1 cellular context compared by ENCODE assay signal in genomic region chr14:95442633-95443021, GRCh38.
A peak's percentile ranks its signal among the peaks of the same experiment; 100 is the strongest.
TF ChIP-seq lines count a peak whose summit lies in the region.

No MANE protein-coding gene starts in this region.

TF ChIP-seq in HepG2, 621 proteins besides CTCF, POLR2A, EP300 and RAD21 (continued from another document):
- TF ChIP-seq ZNF687 (CRISPR knock-in tag; IDR thresholded peaks at IDR 0.05): peak; percentile 84
- peak; percentile 48; the same call in 1 of the 2 replicates for TF ChIP-seq ZNF839 (CRISPR knock-in tag; IDR thresholded peaks at IDR 0.05; ENCODE audit: borderline replicate concordance)
- TF ChIP-seq ZNF512B (CRISPR knock-in tag; IDR thresholded peaks at IDR 0.05; ENCODE audit: borderline replicate concordance): no peak
- no peak for TF ChIP-seq ZFAT (CRISPR knock-in tag; conservative IDR thresholded peaks at IDR 0.05)
- peak; percentile 86; the same call in 1 of the 2 replicates for TF ChIP-seq ZNF605 (CRISPR knock-in tag; IDR thresholded peaks at IDR 0.05)
- TF ChIP-seq TEAD3 (CRISPR knock-in tag; optimal IDR thresholded peaks at IDR 0.05; ENCODE audit: borderline replicate concordance): peak; percentile 32
- TF ChIP-seq ZNF280B (CRISPR knock-in tag; IDR thresholded peaks at IDR 0.05; ENCODE audit: borderline replicate concordance): no peak
- TF ChIP-seq XRCC5 (optimal IDR thresholded peaks at IDR 0.05; ENCODE audit: low read length): peak; percentile 83
